In the genomic region with DNA sequence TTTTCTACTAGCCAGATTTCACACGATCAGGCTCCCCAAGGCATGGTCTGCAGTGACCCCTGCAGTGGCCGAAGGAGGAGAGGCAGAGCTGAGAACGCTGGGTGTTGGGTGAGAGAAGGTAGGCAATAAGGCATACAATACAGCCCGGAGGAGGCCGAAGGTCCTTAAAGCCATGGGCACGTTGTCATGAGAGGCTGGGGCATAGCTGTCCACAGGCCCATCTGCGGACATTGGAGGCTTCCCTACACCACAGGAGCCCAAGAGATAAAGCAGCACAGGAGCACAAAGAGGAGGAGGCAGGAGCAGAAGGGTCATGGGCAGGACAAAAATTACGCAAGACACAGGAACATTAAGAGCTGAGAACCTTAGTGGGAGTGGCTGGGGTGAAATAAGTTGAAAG, we compare ENCODE assay signal across 13 cellular contexts. TPM values are rescaled to one million over a fixed set of nuclear protein-coding genes. Genes with fewer than 3 reads are reported as not detected.
DNase-seq lines count a peak whose midpoint lies in the region; ATAC-seq and TF ChIP-seq lines count a peak whose summit lies in the region.
"Had no signal": no experiment of that assay in that cellular context is flagged by ENCODE, and none has a peak within 500 bp of the region (broad histone marks: within the 10 kb centered on the region; RNA-seq: fewer than 3 reads in every experiment).

No MANE protein-coding gene starts in this region.

- no peak overlapping the region for H3K4me3 Mint-ChIP-seq in CD4-positive, alpha-beta memory T cell
- H3K4me3 Mint-ChIP-seq: CD4-positive, alpha-beta T cell had no signal

- no peak for TF ChIP-seq CTCF in HL-60 (IDR thresholded peaks at IDR 0.05; ENCODE audit: insufficient read depth, low read length)
- peak; percentile 11 for TF ChIP-seq CTCF in cardiac muscle cell (IDR thresholded peaks at IDR 0.05; ENCODE audit: low read depth, low read length)

- H3K27me3 Mint-ChIP-seq in CD4-positive, alpha-beta memory T cell: peaks cover 1 to 4% of the 10 kb centered on the region in 2 donors
- H3K27me3 Mint-ChIP-seq: CD4-positive, alpha-beta T cell had no signal

- POLR2A ChIA-PET in CD4-positive, alpha-beta memory T cell (lab: Charles Lee; ENCODE audit: partially characterized antibody): no interaction called here

- H3K36me3 ChIP-seq in cardiac muscle cell: no peaks in the 10 kb centered on the region
- H3K36me3 ChIP-seq in CD4-positive, alpha-beta memory T cell (ENCODE audit: insufficient read depth, low read length): no peaks in the 10 kb centered on the region
- H3K36me3 ChIP-seq: neutrophil had no signal

- H3K9me3 ChIP-seq in cardiac muscle cell (ENCODE audit: low read depth): no peaks in the 10 kb centered on the region
- H3K9me3 ChIP-seq in CD4-positive, alpha-beta memory T cell (ENCODE audit: control insufficient read depth in 1 of 2, low read length in 2 of 2): no peaks in the 10 kb centered on the region
- H3K9me3 ChIP-seq: neutrophil had no signal

- no peak overlapping the region for H3K27ac ChIP-seq in HL-60 (replicated peaks)
- no peak overlapping the region for H3K27ac ChIP-seq in cardiac muscle cell
- H3K27ac ChIP-seq in CD4-positive, alpha-beta memory T cell (ENCODE audit: low read depth, low read length): no peak overlapping the region
- H3K27ac ChIP-seq: neutrophil had no signal

- H3K4me3 ChIP-seq in HL-60 (replicated peaks; ENCODE audit: insufficient read depth, low read length) (no peak overlapping the region), cardiac muscle cell (no peak overlapping the region)
- no peak overlapping the region for H3K4me3 ChIP-seq in CD4-positive, alpha-beta memory T cell (ENCODE audit: low read length in 2 of 2)

- peak overlapping the region in 1 of 7 donors; percentile 64 for H3K27ac Mint-ChIP-seq in CD4-positive, alpha-beta memory T cell
- H3K27ac Mint-ChIP-seq: CD4-positive, alpha-beta T cell had no signal

- intact Hi-C loops in CD4-positive, alpha-beta memory T cell (cut with micrococcal nuclease): no loop called here
- intact Hi-C loops in head of caudate nucleus (cut with DNase I): no loop called here

- peak; percentile 23 to 63 for DNase-seq in HL-60 (ENCODE audit: low read depth in 1 of 2, low spot score in 1 of 2)
- peak; percentile 75 for DNase-seq in SKM-1 treated with dmso at 0.1 percent for 144 hours (lab: John Stamatoyannopoulos, UW; ENCODE audit: unreplicated experiment)
- DNase-seq in cardiac muscle cell (ENCODE audit: low read depth in 1 of 2, low spot score in 1 of 2): peak in 1 of 2 donors; percentile 65
- DNase-seq in renal cortical epithelial cell (ENCODE audit: low read depth): peak; percentile 41
- no peak for DNase-seq in NCI-H526 (lab: John Stamatoyannopoulos, UW)
- no peak for DNase-seq in CD4-positive, alpha-beta memory T cell
- DNase-seq in head of caudate nucleus: no peak
- DNase-seq: CD4-positive, alpha-beta T cell; NCI-H1105 treated with DMSO at 0.1 percent for 48 hours; NCI-H774; stimulated activated naive CD8-positive, alpha-beta T cell treated with anti-CD3 and anti-CD28 coated beads, Interleukin-15, Interleukin-2, amounts not matched to agents 100 U/mL and 50 U/mL, for 24 hours had no signal

- no peaks in the 10 kb centered on the region for H3K27me3 ChIP-seq in HL-60 (ENCODE audit: insufficient read depth, poor library complexity, severe bottlenecking)
- no peaks in the 10 kb centered on the region for H3K27me3 ChIP-seq in cardiac muscle cell
- no peaks in the 10 kb centered on the region for H3K27me3 ChIP-seq in CD4-positive, alpha-beta memory T cell (ENCODE audit: insufficient read depth, low read length)
- H3K27me3 ChIP-seq: neutrophil had no signal

- ATAC-seq in GM18505 (IDR thresholded peaks at IDR 0.05; ENCODE audit: unreplicated experiment): no peak
- ATAC-seq: stimulated activated naive CD8-positive, alpha-beta T cell treated with anti-CD3 and anti-CD28 coated beads, Interleukin-15, Interleukin-2, amounts not matched to agents 100 U/mL and 50 U/mL, for 24 hours had no signal

- TF ChIP-seq POLR2A in GM18505 (IDR thresholded peaks at IDR 0.05; ENCODE audit: borderline replicate concordance, extremely low read depth, insufficient read depth, insufficient read length): no peak

- H3K36me3 Mint-ChIP-seq in CD4-positive, alpha-beta memory T cell: no peaks in the 10 kb centered on the region

- CTCF ChIA-PET in CD4-positive, alpha-beta memory T cell (lab: Charles Lee; ENCODE audit: partially characterized antibody): no interaction called here

- H3K9me3 Mint-ChIP-seq in CD4-positive, alpha-beta memory T cell: no peaks in the 10 kb centered on the region
- H3K9me3 Mint-ChIP-seq: CD4-positive, alpha-beta T cell had no signal

- no peaks in the 10 kb centered on the region for H3K4me1 Mint-ChIP-seq in CD4-positive, alpha-beta memory T cell

- no peaks in the 10 kb centered on the region for H3K4me1 ChIP-seq in cardiac muscle cell (ENCODE audit: low read depth)
- H3K4me1 ChIP-seq in CD4-positive, alpha-beta memory T cell (ENCODE audit: insufficient read depth, low read length): no peaks in the 10 kb centered on the region

RNA-seq across cellular contexts. Expression of gene BZW1, which starts 16.7 kb away (rescaled TPM):
- total RNA-seq in cardiac muscle cell (92.9 and 159 TPM in 2 replicates), renal cortical epithelial cell (398 and 823 TPM in 2 replicates)
- polyA plus RNA-seq in cardiac muscle cell: 133 and 159 TPM in 2 replicates
- total RNA-seq in CD4-positive, alpha-beta memory T cell: 100 to 1,000 TPM; 126 to 133 TPM
- polyA plus RNA-seq in CD4-positive, alpha-beta memory T cell: 100 to 1,000 TPM; 198 to 257 TPM

Comparison
In these comparisons a context has a peak if more than half of its experiments do, and no peak if none do; other contexts are left out.
1. DNase-seq: peak in HL-60 (2 of 2), SKM-1 treated with dmso at 0.1 percent for 144 hours (single experiment) and renal cortical epithelial cell (single experiment); none in NCI-H526 (0 of 2), CD4-positive, alpha-beta memory T cell (0 of 5) and head of caudate nucleus (0 of 42).